In the genomic region with DNA sequence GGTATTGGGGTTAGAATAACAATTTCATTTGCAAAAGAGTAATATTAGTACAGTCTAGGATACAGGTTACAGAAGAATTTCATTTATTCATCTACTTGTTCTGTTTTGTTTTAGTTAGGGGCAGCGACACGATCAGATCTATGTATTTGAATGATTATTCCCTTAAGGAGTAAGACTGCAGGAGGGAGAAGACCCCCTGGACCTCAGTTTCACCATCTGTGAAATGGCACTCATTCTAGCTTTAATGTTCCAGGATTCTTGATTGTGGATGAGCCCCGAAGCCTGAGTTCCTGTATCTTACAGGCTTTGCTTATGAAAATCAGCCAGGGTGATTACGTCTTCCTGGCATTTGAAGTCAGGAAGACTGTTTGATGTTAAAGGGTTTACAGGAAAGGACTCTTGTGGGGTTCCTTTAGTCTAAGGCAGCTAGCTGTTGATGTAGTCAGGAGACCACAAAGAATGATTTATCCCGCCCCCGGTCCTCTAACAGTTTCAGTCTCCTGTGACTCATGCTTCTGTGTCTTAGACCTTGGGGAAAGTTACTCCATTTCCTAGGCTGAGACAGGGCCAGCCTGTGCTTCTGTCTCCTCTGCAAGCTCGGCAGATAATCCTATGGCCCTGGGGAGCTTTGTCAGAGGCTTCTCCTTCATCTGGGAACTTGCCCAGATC, we compare ENCODE assay signal across 8 cellular contexts. TPM values are rescaled to one million over a fixed set of nuclear protein-coding genes. Genes with fewer than 3 reads are reported as not detected.
A peak's percentile ranks its signal among the peaks of the same experiment; 100 is the strongest.
DNase-seq lines count a peak whose midpoint lies in the region; ATAC-seq and TF ChIP-seq lines count a peak whose summit lies in the region.

No MANE protein-coding gene starts in this region.

- peaks cover 44% of the 10 kb centered on the region for H3K4me1 Mint-ChIP-seq in T-helper 2 cell treated with Interferon-gamma antibody and Interleukin-4, amounts not matched to agents 5 μg/mL and 100 μg/mL, for 36 hours (ENCODE audit: low read depth)

- ATAC-seq in GM19395 (IDR thresholded peaks at IDR 0.05; ENCODE audit: unreplicated experiment) (peak; percentile 94), HG03439 (IDR thresholded peaks at IDR 0.05; ENCODE audit: unreplicated experiment) (peak; percentile 80), left lung (peak; percentile 94)

- no peak overlapping the region for H3K4me3 ChIP-seq in AG09309 (ENCODE audit: control insufficient read depth, low read depth, low read length)
- no peak overlapping the region for H3K4me3 ChIP-seq in astrocyte of the spinal cord (ENCODE audit: low read depth, low read length)
- no peak overlapping the region for H3K4me3 ChIP-seq in left lung

- no peaks in the 10 kb centered on the region for H3K9me3 ChIP-seq in left lung

- in situ Hi-C loops in astrocyte of the spinal cord (cut with HindIII; ENCODE audit: low sequenced_read_pairs) = no loop called here

- DNase-seq in AG09309 (ENCODE audit: low read depth) = peak; percentile 98
- peak; percentile 85 for DNase-seq in T-helper 2 cell treated with Interferon-gamma antibody and Interleukin-4, amounts not matched to agents 5 μg/mL and 100 μg/mL, for 36 hours (ENCODE audit: low spot score)
- DNase-seq in astrocyte of the spinal cord (ENCODE audit: low read depth, low spot score) = peak; percentile 99
- DNase-seq in left lung = peak in 1 of 2 donors; percentile 64
- peak; percentile 30 to 51 for DNase-seq in stimulated activated CD8-positive, alpha-beta memory T cell treated with anti-CD3 and anti-CD28 coated beads, Interleukin-2, amount 100 ng/mL, for 48 hours (ENCODE audit: low read depth in 2 of 2)
- no peak for DNase-seq in NCI-H345 treated with DMSO at 0.1 percent for 48 hours (lab: John Stamatoyannopoulos, UW; ENCODE audit: unreplicated experiment)

- peak overlapping the region; percentile 71 to 81 for H3K27ac ChIP-seq in left lung

- no peak for TF ChIP-seq CTCF in AG09309 (IDR thresholded peaks at IDR 0.05; ENCODE audit: control insufficient read depth, insufficient read depth, low read depth, low read length, missing control alignments)
- TF ChIP-seq CTCF in astrocyte of the spinal cord (IDR thresholded peaks at IDR 0.05; ENCODE audit: low read depth, low read length) = no peak
- TF ChIP-seq CTCF in left lung (IDR thresholded peaks at IDR 0.05) = no peak

- no peaks in the 10 kb centered on the region for H3K27me3 ChIP-seq in left lung

- intact Hi-C loops in left lung (cut with DNase I) = no loop called here

- H3K27me3 Mint-ChIP-seq in T-helper 2 cell treated with Interferon-gamma antibody and Interleukin-4, amounts not matched to agents 5 μg/mL and 100 μg/mL, for 36 hours (ENCODE audit: low read depth) = no peaks in the 10 kb centered on the region

- peak overlapping the region; percentile 74 for H3K27ac Mint-ChIP-seq in T-helper 2 cell treated with Interferon-gamma antibody and Interleukin-4, amounts not matched to agents 5 μg/mL and 100 μg/mL, for 36 hours

- H3K36me3 ChIP-seq in left lung = peaks cover 0 to 3% of the 10 kb centered on the region in 2 donors

- H3K4me3 Mint-ChIP-seq in T-helper 2 cell treated with Interferon-gamma antibody and Interleukin-4, amounts not matched to agents 5 μg/mL and 100 μg/mL, for 36 hours = peak overlapping the region; percentile 65

- peaks cover 7% of the 10 kb centered on the region for H3K9me3 Mint-ChIP-seq in T-helper 2 cell treated with Interferon-gamma antibody and Interleukin-4, amounts not matched to agents 5 μg/mL and 100 μg/mL, for 36 hours

- H3K36me3 Mint-ChIP-seq in T-helper 2 cell treated with Interferon-gamma antibody and Interleukin-4, amounts not matched to agents 5 μg/mL and 100 μg/mL, for 36 hours (ENCODE audit: low read depth) = peaks cover 42% of the 10 kb centered on the region

- peaks cover 10 to 60% of the 10 kb centered on the region in 2 donors for H3K4me1 ChIP-seq in left lung

RNA-seq across cellular contexts. Expression of a gene that starts 11.5 kb away (rescaled TPM):
- total RNA-seq in left lung = 10 to 100 TPM; 16.4 to 20.1 TPM

RNA-seq across cellular contexts. Expression of a gene that starts 31.3 kb away (rescaled TPM):
- 10 to 100 TPM; 69.5 to 70.0 TPM for total RNA-seq in left lung

RNA-seq across cellular contexts. Expression of a gene that starts 56.2 kb away (rescaled TPM):
- not detected for total RNA-seq in left lung
